ENCODE assay signal across 1 cellular context in the genomic region with DNA sequence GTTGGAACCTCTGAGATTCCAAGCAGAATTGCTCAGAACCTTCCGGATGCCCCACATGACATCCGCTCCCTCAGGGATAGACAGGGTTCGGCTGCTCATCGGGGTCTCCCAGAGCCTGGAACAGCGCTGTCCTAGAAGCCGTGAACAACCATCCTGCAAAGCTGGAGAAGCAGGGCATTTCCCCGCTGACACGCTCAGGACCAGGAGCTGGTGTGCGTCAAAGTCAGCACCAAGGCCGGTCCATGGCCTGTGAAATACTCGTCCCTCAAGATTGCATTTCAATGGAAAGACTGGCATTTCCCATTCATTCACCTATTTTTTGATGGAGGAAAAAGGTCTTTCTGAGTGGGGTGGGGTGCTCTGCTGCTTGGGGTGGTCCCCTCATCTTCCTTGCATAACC.
TF ChIP-seq lines count a peak whose summit lies in the region.

No MANE protein-coding gene starts in this region.

TF ChIP-seq in HepG2, 621 proteins besides CTCF, POLR2A, EP300 and RAD21 (continued from another document):
- TF ChIP-seq, protein P1, sequence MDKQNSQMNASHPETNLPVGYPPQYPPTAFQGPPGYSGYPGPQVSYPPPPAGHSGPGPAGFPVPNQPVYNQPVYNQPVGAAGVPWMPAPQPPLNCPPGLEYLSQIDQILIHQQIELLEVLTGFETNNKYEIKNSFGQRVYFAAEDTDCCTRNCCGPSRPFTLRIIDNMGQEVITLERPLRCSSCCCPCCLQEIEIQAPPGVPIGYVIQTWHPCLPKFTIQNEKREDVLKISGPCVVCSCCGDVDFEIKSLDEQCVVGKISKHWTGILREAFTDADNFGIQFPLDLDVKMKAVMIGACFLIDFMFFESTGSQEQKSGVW (CRISPR knock-in tag; IDR thresholded peaks at IDR 0.05; ENCODE audit: borderline replicate concordance), result no peak
- no peak for TF ChIP-seq TP53 (CRISPR knock-in tag; conservative IDR thresholded peaks at IDR 0.05)
- TF ChIP-seq ATM (IDR thresholded peaks at IDR 0.05; ENCODE audit: borderline replicate concordance), result no peak
- TF ChIP-seq ZFX (CRISPR knock-in tag; IDR thresholded peaks at IDR 0.05; ENCODE audit: low read depth), result no peak
- no peak for TF ChIP-seq NRL (CRISPR knock-in tag; IDR thresholded peaks at IDR 0.05; ENCODE audit: borderline replicate concordance)
- TF ChIP-seq SOX5 (CRISPR knock-in tag; IDR thresholded peaks at IDR 0.05; ENCODE audit: borderline replicate concordance), result no peak
- no peak for TF ChIP-seq CHCHD3 (CRISPR knock-in tag; IDR thresholded peaks at IDR 0.05)
- no peak for TF ChIP-seq ZNF451 (CRISPR knock-in tag; IDR thresholded peaks at IDR 0.05)
